In genomic region chr6:39341942-39342341, GRCh38 we compare ENCODE assay signal across 31 cellular contexts. TPM values are rescaled to one million over a fixed set of nuclear protein-coding genes. Genes with fewer than 3 reads are reported as not detected.
"Had no signal": no experiment of that assay in that cellular context is flagged by ENCODE, and none has a peak within 500 bp of the region (broad histone marks: within the 10 kb centered on the region; RNA-seq: fewer than 3 reads in every experiment).

No MANE protein-coding gene starts in this region.

- H3K9me3 Mint-ChIP-seq: activated CD4-positive, alpha-beta T cell treated with anti-CD3 and anti-CD28 coated beads, Interleukin-2, amount 10 ng/mL, durations not matched to agents 24 days and 14 days; activated naive CD4-positive, alpha-beta T cell treated with anti-CD3 and anti-CD28 coated beads for 36 hours; activated naive CD4-positive, alpha-beta T cell treated with anti-CD3 and anti-CD28 coated beads, Interleukin-2, amount 50 U/mL, for 72 hours; activated T-cell treated with anti-CD3 and anti-CD28 coated beads, Interleukin-2, amount 50 U/mL, for 4 hours; activated T-helper 1 cell treated with anti-CD3 and anti-CD28 coated beads, Interleukin-12 subunit alpha, Interleukin-12 subunit beta, Interleukin-2, Interleukin-4 antibody, amounts not matched to agents 30 ng/mL and 10 ng/mL and 1 ng/mL, durations not matched to agents 14 hours and 24 hours and 36 hours had no signal

- H3K27me3 ChIP-seq: Peyer's patch had no signal

- H3K36me3 Mint-ChIP-seq: activated naive CD4-positive, alpha-beta T cell treated with anti-CD3 and anti-CD28 coated beads, Interleukin-2, amount 50 U/mL, for 72 hours; brain had no signal

- H3K36me3 ChIP-seq: Peyer's patch had no signal

- H3K4me3 Mint-ChIP-seq: activated CD4-positive, alpha-beta T cell treated with anti-CD3 and anti-CD28 coated beads, Interleukin-2, amount 10 ng/mL, durations not matched to agents 24 days and 14 days; activated CD8-positive, alpha-beta T cell treated with anti-CD3 and anti-CD28 coated beads, Interleukin-2, amount 10 ng/mL, durations not matched to agents 7 days and 5 days; activated naive CD4-positive, alpha-beta T cell treated with anti-CD3 and anti-CD28 coated beads for 36 hours; activated T-cell treated with anti-CD3 and anti-CD28 coated beads, Interleukin-2, amount 50 U/mL, for 4 hours; activated T-helper 1 cell treated with anti-CD3 and anti-CD28 coated beads, Interleukin-12 subunit alpha, Interleukin-12 subunit beta, Interleukin-2, Interleukin-4 antibody, amounts not matched to agents 30 ng/mL and 10 ng/mL and 1 ng/mL, durations not matched to agents 14 hours and 24 hours and 36 hours; brain had no signal

- H3K27ac Mint-ChIP-seq: activated CD4-positive, alpha-beta T cell treated with anti-CD3 and anti-CD28 coated beads, Interleukin-2, amount 10 ng/mL, durations not matched to agents 24 days and 14 days; activated CD8-positive, alpha-beta T cell treated with anti-CD3 and anti-CD28 coated beads, Interleukin-2, amount 10 ng/mL, durations not matched to agents 7 days and 5 days; activated naive CD4-positive, alpha-beta T cell treated with anti-CD3 and anti-CD28 coated beads for 36 hours; activated naive CD4-positive, alpha-beta T cell treated with anti-CD3 and anti-CD28 coated beads, Interleukin-2, amount 50 U/mL, for 72 hours; activated T-helper 1 cell treated with anti-CD3 and anti-CD28 coated beads, Interleukin-12 subunit alpha, Interleukin-12 subunit beta, Interleukin-2, Interleukin-4 antibody, amounts not matched to agents 30 ng/mL and 10 ng/mL and 1 ng/mL, durations not matched to agents 14 hours and 24 hours and 36 hours; brain had no signal

- DNase-seq: activated CD4-positive, alpha-beta T cell treated with anti-CD3 and anti-CD28 coated beads, Interleukin-2, amount 10 ng/mL, durations not matched to agents 24 days and 14 days; activated CD4-positive, alpha-beta T cell treated with anti-CD3 and anti-CD28 coated beads, Interleukin-2, amount 50 U/mL, for 4 hours; activated CD8-positive, alpha-beta T cell treated with anti-CD3 and anti-CD28 coated beads, Interleukin-2, amount 10 ng/mL, durations not matched to agents 7 days and 5 days; activated gamma-delta T cell treated with Interleukin-2 at 50 U/mL for 16 hours; activated naive CD4-positive, alpha-beta T cell treated with anti-CD3 and anti-CD28 coated beads for 36 hours; activated T-cell treated with anti-CD3 and anti-CD28 coated beads, Interleukin-2, amount 50 U/mL, for 4 hours; anterior cingulate cortex; central memory CD4-positive, alpha-beta T cell; MM.1S; MV-4-11; NCI-H1092; NCI-H1436 treated with DMSO at 0.1 percent for 48 hours; NCI-H1694 treated with DMSO at 0.1 percent for 48 hours; NCI-H2171; NCI-H526; NCI-H748 treated with DMSO at 0.1 percent for 48 hours; NK-92 treated with Interleukin-12 subunit alpha and Interleukin-12 subunit beta, amount 100 ng/mL, for 24 hours; PC-3; RPMI8226; SIG-M5; SW 1271; T-helper 1 cell; T-helper 2 cell; T-helper 9 cell had no signal

- H3K4me3 ChIP-seq: Peyer's patch had no signal

- FAIRE-seq: bronchial epithelial cell had no signal

- H3K9me3 ChIP-seq: Peyer's patch had no signal

- H3K4me1 ChIP-seq: Peyer's patch had no signal

RNA-seq across cellular contexts. Expression of gene KCNK16, which starts 19.4 kb away (rescaled TPM):
- total RNA-seq: activated CD4-positive, alpha-beta T cell treated with anti-CD3 and anti-CD28 coated beads, Interleukin-2, amount 10 ng/mL, durations not matched to agents 24 days and 14 days; activated CD8-positive, alpha-beta T cell treated with anti-CD3 and anti-CD28 coated beads, Interleukin-2, amount 10 ng/mL, durations not matched to agents 7 days and 5 days; activated naive CD4-positive, alpha-beta T cell treated with anti-CD3 and anti-CD28 coated beads for 36 hours; activated naive CD4-positive, alpha-beta T cell treated with anti-CD3 and anti-CD28 coated beads, Interleukin-2, amount 50 U/mL, for 72 hours; activated T-cell treated with anti-CD3 and anti-CD28 coated beads, Interleukin-2, amount 50 U/mL, for 4 hours; activated T-helper 1 cell treated with anti-CD3 and anti-CD28 coated beads, Interleukin-12 subunit alpha, Interleukin-12 subunit beta, Interleukin-2, Interleukin-4 antibody, amounts not matched to agents 30 ng/mL and 10 ng/mL and 1 ng/mL, durations not matched to agents 14 hours and 24 hours and 36 hours; bronchial epithelial cell; cerebellum; LHCN-M2; PC-3; Peyer's patch had no signal

RNA-seq across cellular contexts. Expression of gene KCNK17, which starts 27.7 kb away (rescaled TPM):
- total RNA-seq: activated CD4-positive, alpha-beta T cell treated with anti-CD3 and anti-CD28 coated beads, Interleukin-2, amount 10 ng/mL, durations not matched to agents 24 days and 14 days; activated CD8-positive, alpha-beta T cell treated with anti-CD3 and anti-CD28 coated beads, Interleukin-2, amount 10 ng/mL, durations not matched to agents 7 days and 5 days; activated naive CD4-positive, alpha-beta T cell treated with anti-CD3 and anti-CD28 coated beads for 36 hours; activated naive CD4-positive, alpha-beta T cell treated with anti-CD3 and anti-CD28 coated beads, Interleukin-2, amount 50 U/mL, for 72 hours; activated T-cell treated with anti-CD3 and anti-CD28 coated beads, Interleukin-2, amount 50 U/mL, for 4 hours; activated T-helper 1 cell treated with anti-CD3 and anti-CD28 coated beads, Interleukin-12 subunit alpha, Interleukin-12 subunit beta, Interleukin-2, Interleukin-4 antibody, amounts not matched to agents 30 ng/mL and 10 ng/mL and 1 ng/mL, durations not matched to agents 14 hours and 24 hours and 36 hours; bronchial epithelial cell; LHCN-M2; PC-3 had no signal
